9 cellular contexts compared by ENCODE assay signal in the genomic region with DNA sequence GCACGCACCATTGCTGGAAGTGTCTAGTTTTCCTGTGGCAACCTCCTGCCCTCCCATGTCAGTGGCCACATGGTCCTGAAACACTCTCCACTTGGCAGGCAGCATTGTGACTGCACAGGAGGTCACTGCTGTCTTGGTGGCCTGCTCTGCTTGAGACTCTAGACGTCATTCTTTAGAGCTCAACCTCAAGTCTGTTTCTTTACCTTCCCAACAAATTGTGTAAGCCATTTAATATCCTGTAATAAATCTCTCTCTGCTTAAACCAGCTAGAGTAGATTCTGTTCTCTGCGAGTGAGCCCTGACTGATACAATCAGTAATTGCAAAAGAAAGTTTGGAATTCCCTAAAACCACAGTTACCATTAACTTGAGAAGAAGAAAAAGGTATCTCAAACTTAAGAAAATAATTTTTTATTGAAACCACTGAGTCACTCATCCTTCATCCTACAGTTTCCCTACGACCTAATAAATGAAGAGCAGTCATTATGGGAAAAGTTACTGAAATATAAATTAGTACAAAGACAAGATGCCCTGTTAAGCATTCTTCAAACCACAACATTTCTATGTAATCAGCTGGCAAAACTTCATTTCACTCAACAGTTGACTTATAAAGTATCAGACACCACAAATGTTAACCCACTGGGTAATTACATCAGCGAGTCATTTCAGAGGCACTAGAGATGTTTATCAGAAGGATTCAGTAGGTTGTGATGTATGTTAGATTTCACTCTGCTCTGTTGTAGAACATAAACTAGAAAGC. TPM values are rescaled to one million over a fixed set of nuclear protein-coding genes. Genes with fewer than 3 reads are reported as not detected.
DNase-seq lines count a peak whose midpoint lies in the region; ATAC-seq, FAIRE-seq and TF ChIP-seq lines count a peak whose summit lies in the region.
"Had no signal": no experiment of that assay in that cellular context is flagged by ENCODE, and none has a peak within 500 bp of the region (broad histone marks: within the 10 kb centered on the region; RNA-seq: fewer than 3 reads in every experiment).

No MANE protein-coding gene starts in this region.

- peak overlapping the region; percentile 86 for H3K27ac ChIP-seq in keratinocyte (ENCODE audit: control insufficient read depth, insufficient read depth, low read length)

- no peak overlapping the region for H3K4me3 ChIP-seq in keratinocyte (ENCODE audit: control insufficient read depth in 2 of 3, extremely low read depth in 1 of 3, insufficient read depth in 2 of 3, low read depth in 1 of 3, low read length in 3 of 3)

- DNase-seq in activated naive CD4-positive, alpha-beta T cell treated with anti-CD3 and anti-CD28 coated beads, Interleukin-2, amount 50 U/mL, for 16 hours, result no peak
- no peak for DNase-seq in keratinocyte (ENCODE audit: low read depth, low spot score)
- no peak for DNase-seq in omental fat pad (ENCODE audit: low spot score)
- DNase-seq in stimulated activated CD4-positive, alpha-beta T cell treated with anti-CD3 and anti-CD28 coated beads, Interleukin-1b, Interleukin-23, amount 100 ng/mL, for 48 hours, result no peak

- H3K27ac Mint-ChIP-seq in activated naive CD4-positive, alpha-beta T cell treated with anti-CD3 and anti-CD28 coated beads, Interleukin-2, amount 50 U/mL, for 24 hours, result peak overlapping the region; percentile 79

- no peaks in the 10 kb centered on the region for H3K9me3 Mint-ChIP-seq in activated naive CD4-positive, alpha-beta T cell treated with anti-CD3 and anti-CD28 coated beads, Interleukin-2, amount 50 U/mL, for 24 hours
- H3K9me3 Mint-ChIP-seq: central memory CD8-positive, alpha-beta T cell had no signal

- H3K27me3 Mint-ChIP-seq in activated naive CD4-positive, alpha-beta T cell treated with anti-CD3 and anti-CD28 coated beads, Interleukin-2, amount 50 U/mL, for 24 hours, result no peaks in the 10 kb centered on the region
- H3K27me3 Mint-ChIP-seq: central memory CD8-positive, alpha-beta T cell had no signal

- peaks cover 22% of the 10 kb centered on the region for H3K79me2 ChIP-seq in keratinocyte (ENCODE audit: control insufficient read depth, insufficient read depth, low read length)

- H3K4me2 ChIP-seq in keratinocyte (ENCODE audit: control insufficient read depth, extremely low read depth, insufficient read depth, low read depth, low read length), result peak overlapping the region; percentile 60

- TF ChIP-seq CTCF in keratinocyte (optimal IDR thresholded peaks at IDR 0.05 in 1 of 3, IDR thresholded peaks at IDR 0.05 in 1 of 3, conservative IDR thresholded peaks at IDR 0.05 in 1 of 3; ENCODE audit: extremely low read depth in 1 of 3, insufficient read depth in 2 of 3, low read length in 3 of 3), result no peak
- TF ChIP-seq CTCF in omental fat pad (IDR thresholded peaks at IDR 0.05), result no peak

- no peaks in the 10 kb centered on the region for H3K9me3 ChIP-seq in keratinocyte (ENCODE audit: control insufficient read depth, low read depth, low read length)

- H3K4me1 Mint-ChIP-seq in activated naive CD4-positive, alpha-beta T cell treated with anti-CD3 and anti-CD28 coated beads, Interleukin-2, amount 50 U/mL, for 24 hours, result peaks cover 55% of the 10 kb centered on the region

- H3K4me1 ChIP-seq in keratinocyte (ENCODE audit: control insufficient read depth, extremely low read depth, insufficient read depth, low read length), result peaks cover 31% of the 10 kb centered on the region

- peak overlapping the region; percentile 28 for H3K9ac ChIP-seq in keratinocyte (ENCODE audit: control insufficient read depth, extremely low read depth, insufficient read depth, low read length)

- H3K9me1 ChIP-seq in keratinocyte (ENCODE audit: control insufficient read depth, extremely low read depth, insufficient read depth, low read length), result no peaks in the 10 kb centered on the region

- no peaks in the 10 kb centered on the region for H4K20me1 ChIP-seq in keratinocyte (ENCODE audit: control insufficient read depth, extremely low read depth, insufficient read depth, low read length)

- H2AFZ ChIP-seq in keratinocyte (ENCODE audit: control insufficient read depth, low read length), result no peak overlapping the region

- H3K27me3 ChIP-seq in keratinocyte (ENCODE audit: control insufficient read depth, extremely low read depth, insufficient read depth, low read length), result no peaks in the 10 kb centered on the region

- H3K36me3 ChIP-seq in keratinocyte (ENCODE audit: control insufficient read depth in 2 of 2, extremely low read depth in 1 of 2, insufficient read depth in 2 of 2, low read length in 2 of 2), result peaks cover 4 to 5% of the 10 kb centered on the region in 2 experiments

- peak overlapping the region; percentile 37 for H3K4me3 Mint-ChIP-seq in activated naive CD4-positive, alpha-beta T cell treated with anti-CD3 and anti-CD28 coated beads, Interleukin-2, amount 50 U/mL, for 24 hours
- H3K4me3 Mint-ChIP-seq: central memory CD8-positive, alpha-beta T cell had no signal

- FAIRE-seq in keratinocyte (lab: Jason Lieb, UNC), result peak; percentile 39

- H3K36me3 Mint-ChIP-seq in activated naive CD4-positive, alpha-beta T cell treated with anti-CD3 and anti-CD28 coated beads, Interleukin-2, amount 50 U/mL, for 24 hours, result peaks cover 6% of the 10 kb centered on the region

- ATAC-seq in SK-N-SH treated with all-trans-retinoic acid at 6 μM for 48 hours (peak; percentile 78), HG02571 (IDR thresholded peaks at IDR 0.05; ENCODE audit: unreplicated experiment) (no peak), omental fat pad (ENCODE audit: low FRiP score) (no peak), GM21825 (IDR thresholded peaks at IDR 0.05; ENCODE audit: unreplicated experiment) (no peak)

- dilution Hi-C loops in keratinocyte (cut with MboI; ENCODE audit: extremely low pct_ligation_motif_present, low sequenced_read_pairs), result no loop called here

TF ChIP-seq in SK-N-SH treated with all-trans-retinoic acid at 6 μM for 48 hours, 23 proteins besides CTCF, POLR2A, EP300 and RAD21 (continues in another document):
- TF ChIP-seq POU6F1 (CRISPR knock-in tag; IDR thresholded peaks at IDR 0.05; ENCODE audit: borderline replicate concordance, low read depth) (peak; percentile 81; the same call in 1 of the 2 replicates), CSDC2 (CRISPR knock-in tag; IDR thresholded peaks at IDR 0.05) (0 out of 2 replicates have a peak, but pooled peaks have one; percentile 54), ZC3H10 (CRISPR knock-in tag; IDR thresholded peaks at IDR 0.05) (peak; percentile 92), TOX (CRISPR knock-in tag; IDR thresholded peaks at IDR 0.05; ENCODE audit: borderline replicate concordance) (peak; percentile 45; the same call in 1 of the 2 replicates), SNAI2 (CRISPR knock-in tag; IDR thresholded peaks at IDR 0.05) (no peak), RARB (CRISPR knock-in tag; IDR thresholded peaks at IDR 0.05) (no peak), ISL1 (CRISPR knock-in tag; IDR thresholded peaks at IDR 0.05) (peak; percentile 91)
- TF ChIP-seq, protein P1, sequence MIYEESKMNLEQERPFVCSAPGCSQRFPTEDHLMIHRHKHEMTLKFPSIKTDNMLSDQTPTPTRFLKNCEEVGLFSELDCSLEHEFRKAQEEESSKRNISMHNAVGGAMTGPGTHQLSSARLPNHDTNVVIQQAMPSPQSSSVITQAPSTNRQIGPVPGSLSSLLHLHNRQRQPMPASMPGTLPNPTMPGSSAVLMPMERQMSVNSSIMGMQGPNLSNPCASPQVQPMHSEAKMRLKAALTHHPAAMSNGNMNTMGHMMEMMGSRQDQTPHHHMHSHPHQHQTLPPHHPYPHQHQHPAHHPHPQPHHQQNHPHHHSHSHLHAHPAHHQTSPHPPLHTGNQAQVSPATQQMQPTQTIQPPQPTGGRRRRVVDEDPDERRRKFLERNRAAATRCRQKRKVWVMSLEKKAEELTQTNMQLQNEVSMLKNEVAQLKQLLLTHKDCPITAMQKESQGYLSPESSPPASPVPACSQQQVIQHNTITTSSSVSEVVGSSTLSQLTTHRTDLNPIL (CRISPR knock-in tag; IDR thresholded peaks at IDR 0.05; ENCODE audit: low read depth), result peak; percentile 34; the same call in 1 of the 2 replicates

RNA-seq across cellular contexts. Expression of gene SLC25A13, which starts 18.0 kb away (rescaled TPM):
- polyA plus RNA-seq in keratinocyte, result 21.0 to 29.4 TPM (median 25.2 TPM) in 3 replicates
- polyA plus RNA-seq in keratinocyte (2011; ENCODE audit: low read depth), result 17.9 TPM
- 18.9 and 28.4 TPM in 2 replicates for polyA plus RNA-seq in keratinocyte (2011; cell fraction: cytosol; rRNA removed)
- polyA plus RNA-seq in keratinocyte (2011; cell fraction: nucleus; rRNA removed), result 29.5 and 32.2 TPM in 2 replicates
- 13.1 and 19.7 TPM in 2 replicates for polyA plus RNA-seq in keratinocyte (2012; ENCODE audit: low replicate concordance)
- polyA minus RNA-seq in keratinocyte, result 10.1 to 26.7 TPM (median 18.1 TPM) in 3 replicates
- polyA minus RNA-seq in keratinocyte (2011; cell fraction: cytosol; rRNA and poly(A)+ RNA removed), result 23.2 TPM
- polyA minus RNA-seq in keratinocyte (2011; cell fraction: nucleus; rRNA and poly(A)+ RNA removed), result 16.2 and 43.4 TPM in 2 replicates
- total RNA-seq in omental fat pad, result 10 to 100 TPM; 24.2 to 51.1 (median 24.7) TPM
